Comparison of ENCODE assay signal across 16 cellular contexts in the genomic region with DNA sequence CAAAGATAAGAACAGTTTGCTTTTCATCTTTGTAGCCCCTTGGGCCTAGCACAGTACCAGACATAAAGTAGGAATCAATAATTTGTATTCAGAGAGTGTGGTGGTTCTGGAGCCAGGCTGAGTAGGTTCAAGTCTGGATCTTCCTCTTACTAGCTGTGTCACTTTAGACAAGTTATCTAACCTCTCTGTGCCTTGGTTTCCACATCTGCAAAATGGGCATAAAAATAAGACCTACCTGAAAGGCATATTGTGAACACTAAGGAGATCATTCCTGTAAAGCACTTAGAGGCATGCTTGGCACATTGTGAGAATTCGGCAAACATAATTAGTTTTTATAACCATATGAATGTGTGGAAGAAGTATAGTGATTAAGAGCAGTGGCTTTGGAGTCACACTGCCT.
A peak's percentile ranks its signal among the peaks of the same experiment; 100 is the strongest.
DNase-seq lines count a peak whose midpoint lies in the region; ATAC-seq, FAIRE-seq and TF ChIP-seq lines count a peak whose summit lies in the region.
"Had no signal": no experiment of that assay in that cellular context is flagged by ENCODE, and none has a peak within 500 bp of the region (broad histone marks: within the 10 kb centered on the region; RNA-seq: fewer than 3 reads in every experiment).

No MANE protein-coding gene starts in this region.

- H3K27ac Mint-ChIP-seq in CD4-positive, alpha-beta T cell = peak overlapping the region; percentile 10
- H3K27ac Mint-ChIP-seq in stimulated activated memory B cell treated with anti-CD40 and anti-IgM and Interleukin-4, amounts not matched to agents 10 μg/mL and 1 μg/mL and 100 μg/mL, for 72 hours = no peak overlapping the region
- H3K27ac Mint-ChIP-seq: CD4-positive, CD25-positive, alpha-beta regulatory T cell had no signal

- no peaks in the 10 kb centered on the region for H3K27me3 ChIP-seq in CD4-positive, alpha-beta T cell (ENCODE audit: control insufficient read depth, insufficient read depth, low read length)
- H3K27me3 ChIP-seq in SJCRH30 = no peaks in the 10 kb centered on the region
- no peaks in the 10 kb centered on the region for H3K27me3 ChIP-seq in dorsolateral prefrontal cortex
- H3K27me3 ChIP-seq in gastrocnemius medialis = no peaks in the 10 kb centered on the region
- H3K27me3 ChIP-seq: BLaER1 treated with 17β-estradiol and CSF1 and Interleukin-3, amounts not matched to agents 10 nM and 100 nM had no signal

- intact Hi-C loops in CD4-positive, alpha-beta T cell (cut with DNase I, micrococcal nuclease) = no loop called here
- intact Hi-C loops in dorsolateral prefrontal cortex (cut with DNase I) (no loop called here), gastrocnemius medialis (cut with DNase I; ENCODE audit: low total_unique reads) (no loop called here)

- no peaks in the 10 kb centered on the region for H3K27me3 Mint-ChIP-seq in CD4-positive, alpha-beta T cell
- H3K27me3 Mint-ChIP-seq in stimulated activated memory B cell treated with anti-CD40 and anti-IgM and Interleukin-4, amounts not matched to agents 10 μg/mL and 1 μg/mL and 100 μg/mL, for 72 hours = no peaks in the 10 kb centered on the region
- H3K27me3 Mint-ChIP-seq: CD4-positive, CD25-positive, alpha-beta regulatory T cell had no signal

- H3K4me1 Mint-ChIP-seq in CD4-positive, alpha-beta T cell (ENCODE audit: low read depth) = peaks cover 37% of the 10 kb centered on the region
- H3K4me1 Mint-ChIP-seq in stimulated activated memory B cell treated with anti-CD40 and anti-IgM and Interleukin-4, amounts not matched to agents 10 μg/mL and 1 μg/mL and 100 μg/mL, for 72 hours = peaks cover 53% of the 10 kb centered on the region

- in situ Hi-C loops in gastrocnemius medialis (cut with MboI; ENCODE audit: low sequenced_read_pairs in 4 of 4) = no loop called here

- H3K36me3 ChIP-seq in SJCRH30 (no peaks in the 10 kb centered on the region), gastrocnemius medialis (no peaks in the 10 kb centered on the region)
- H3K36me3 ChIP-seq: HAP-1 had no signal

- no peak overlapping the region for H3K4me3 ChIP-seq in SJCRH30
- H3K4me3 ChIP-seq in dorsolateral prefrontal cortex = no peak overlapping the region
- no peak overlapping the region for H3K4me3 ChIP-seq in gastrocnemius medialis
- H3K4me3 ChIP-seq: BLaER1 treated with 17β-estradiol and CSF1 and Interleukin-3, amounts not matched to agents 10 nM and 100 nM; GM12878; HAP-1 had no signal

- no peaks in the 10 kb centered on the region for H3K9me3 ChIP-seq in CD4-positive, alpha-beta T cell (ENCODE audit: control insufficient read depth, low read length)
- no peaks in the 10 kb centered on the region for H3K9me3 ChIP-seq in SJCRH30 (replicated peaks)
- H3K9me3 ChIP-seq in gastrocnemius medialis = no peaks in the 10 kb centered on the region
- H3K9me3 ChIP-seq: BLaER1 treated with 17β-estradiol and CSF1 and Interleukin-3, amounts not matched to agents 10 nM and 100 nM; HAP-1 had no signal

- TF ChIP-seq CTCF in CD4-positive, alpha-beta T cell (IDR thresholded peaks at IDR 0.05) = no peak
- TF ChIP-seq CTCF in dorsolateral prefrontal cortex (IDR thresholded peaks at IDR 0.05 in 54 of 56, conservative IDR thresholded peaks at IDR 0.05 in 2 of 56; ENCODE audit: low read depth in 1 of 56, partially characterized antibody in 56 of 56) = no peak
- TF ChIP-seq CTCF in gastrocnemius medialis (IDR thresholded peaks at IDR 0.05 in 4 of 5, conservative IDR thresholded peaks at IDR 0.05 in 1 of 5) = no peak

- no peak for DNase-seq in CD4-positive, alpha-beta T cell
- DNase-seq in SJCRH30 = no peak
- DNase-seq in dorsolateral prefrontal cortex = no peak
- DNase-seq in gastrocnemius medialis = no peak
- no peak for DNase-seq in NCI-H1436 (lab: John Stamatoyannopoulos, UW)
- no peak for DNase-seq in activated effector memory CD4-positive, alpha-beta T cell treated with anti-CD3 and anti-CD28 coated beads, Interleukin-2, amount 50 U/mL, for 16 hours
- no peak for DNase-seq in H54 (ENCODE audit: insufficient read length, low spot score)
- DNase-seq: ACHN; CD4-positive, CD25-positive, alpha-beta regulatory T cell; DMS79; GOT3 had no signal

- H3K27ac ChIP-seq in CD4-positive, alpha-beta T cell (ENCODE audit: low read depth, low read length) = no peak overlapping the region
- H3K27ac ChIP-seq in SJCRH30 (peak overlapping the region; percentile 97), dorsolateral prefrontal cortex (peak overlapping the region in 34 of 59 donors; percentile 0 to 85 (median 76)), gastrocnemius medialis (peak overlapping the region; percentile 81 to 88 (median 84))
- H3K27ac ChIP-seq: BLaER1 treated with 17β-estradiol and CSF1 and Interleukin-3, amounts not matched to agents 10 nM and 100 nM had no signal

- no peak for TF ChIP-seq POLR2A in gastrocnemius medialis (IDR thresholded peaks at IDR 0.05)
- TF ChIP-seq POLR2A in H54 (IDR thresholded peaks at IDR 0.05; ENCODE audit: low read depth, low read length) = no peak

- CTCF ChIA-PET in CD4-positive, alpha-beta T cell (lab: Charles Lee) = no interaction called here

- POLR2A ChIA-PET in CD4-positive, alpha-beta T cell (lab: Charles Lee) = no interaction called here

- H3K4me3 Mint-ChIP-seq in CD4-positive, alpha-beta T cell = no peak overlapping the region
- H3K4me3 Mint-ChIP-seq in stimulated activated memory B cell treated with anti-CD40 and anti-IgM and Interleukin-4, amounts not matched to agents 10 μg/mL and 1 μg/mL and 100 μg/mL, for 72 hours = no peak overlapping the region
- H3K4me3 Mint-ChIP-seq: CD4-positive, CD25-positive, alpha-beta regulatory T cell had no signal

- no peak for ATAC-seq in CD4-positive, alpha-beta T cell (ENCODE audit: poor library complexity)
- ATAC-seq in gastrocnemius medialis = no peak
- no peak for ATAC-seq in stimulated activated memory B cell treated with anti-CD40 and anti-IgM and Interleukin-4, amounts not matched to agents 10 μg/mL and 1 μg/mL and 100 μg/mL, for 72 hours

- no peak for FAIRE-seq in H54 (lab: Jason Lieb, UNC)
- FAIRE-seq: GM12878, GM18507 had no signal

- H3K4me1 ChIP-seq in SJCRH30 (peaks cover 35% of the 10 kb centered on the region), gastrocnemius medialis (peaks cover 87 to 91% of the 10 kb centered on the region in 2 donors)
- H3K4me1 ChIP-seq: HAP-1 had no signal

- H3K36me3 Mint-ChIP-seq in CD4-positive, alpha-beta T cell (ENCODE audit: low read depth) = peaks cover 13% of the 10 kb centered on the region
- H3K36me3 Mint-ChIP-seq in stimulated activated memory B cell treated with anti-CD40 and anti-IgM and Interleukin-4, amounts not matched to agents 10 μg/mL and 1 μg/mL and 100 μg/mL, for 72 hours = peaks cover 20% of the 10 kb centered on the region

- H3K9me3 Mint-ChIP-seq in CD4-positive, alpha-beta T cell = no peaks in the 10 kb centered on the region
- no peaks in the 10 kb centered on the region for H3K9me3 Mint-ChIP-seq in stimulated activated memory B cell treated with anti-CD40 and anti-IgM and Interleukin-4, amounts not matched to agents 10 μg/mL and 1 μg/mL and 100 μg/mL, for 72 hours
